7 cellular contexts compared by ENCODE assay signal in the genomic region with DNA sequence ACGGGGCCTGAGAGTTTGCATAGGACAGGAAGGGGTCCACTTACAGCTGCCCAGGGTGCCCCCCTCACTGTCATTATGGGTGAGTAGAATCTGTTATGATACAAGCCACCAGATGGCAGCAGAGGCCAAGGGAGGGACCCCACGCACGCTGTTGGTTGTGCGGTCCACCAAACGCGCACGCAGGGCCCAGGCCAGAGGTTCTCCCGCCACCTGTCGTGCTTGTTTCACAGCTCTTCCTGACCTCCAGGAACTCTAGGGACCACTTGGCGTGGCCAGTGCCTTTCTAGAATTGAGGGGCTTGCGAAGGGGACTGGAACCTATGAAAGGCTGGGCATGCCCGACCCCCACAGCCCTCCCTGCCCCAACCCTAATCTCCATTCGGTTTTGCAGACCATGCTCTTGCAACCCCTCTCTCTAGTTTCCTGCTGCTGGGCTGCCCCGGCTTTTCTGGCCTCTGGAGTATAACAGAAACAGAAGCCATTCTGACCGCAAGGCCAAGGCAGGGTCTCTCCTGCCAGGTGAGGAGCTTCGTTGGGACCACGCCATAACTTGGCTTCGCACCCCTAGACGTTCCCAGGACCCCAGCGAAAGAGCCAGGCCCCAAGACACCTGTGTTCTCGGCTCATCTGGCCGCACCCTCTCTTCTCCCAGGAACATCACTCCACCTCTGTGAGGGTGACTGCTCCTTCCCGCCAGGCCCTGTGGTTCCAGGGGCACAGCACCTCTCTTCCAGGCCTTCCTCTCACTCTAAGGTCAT. TPM values are rescaled to one million over a fixed set of nuclear protein-coding genes. Genes with fewer than 3 reads are reported as not detected.
DNase-seq lines count a peak whose midpoint lies in the region; ATAC-seq, FAIRE-seq and TF ChIP-seq lines count a peak whose summit lies in the region.

No MANE protein-coding gene starts in this region.

- dilution Hi-C loops in mammary epithelial cell (cut with HindIII; ENCODE audit: low sequenced_read_pairs) = loop anchor here (5.0 kb wide), 1 partner anchor 258 kb away; the partner anchor contains the start of gene CFAP100
- dilution Hi-C loops in keratinocyte (cut with MboI; ENCODE audit: extremely low pct_ligation_motif_present, low sequenced_read_pairs) = no loop called here

- intact Hi-C loops in mammary epithelial cell (cut with micrococcal nuclease) = loop anchor here (1.0 to 5.0 kb wide), 7 partner anchors 64 to 433 kb away; no protein-coding TSS in a partner anchor

- no peaks in the 10 kb centered on the region for H3K27me3 ChIP-seq in mammary epithelial cell (ENCODE audit: insufficient read depth, low read length)
- H3K27me3 ChIP-seq in keratinocyte (ENCODE audit: control insufficient read depth, extremely low read depth, insufficient read depth, low read length) = peaks cover 14% of the 10 kb centered on the region

- in situ Hi-C loops in mammary epithelial cell (cut with MboI; ENCODE audit: low sequenced_read_pairs in 2 of 2) = loop anchor here (10.0 to 25.0 kb wide), 2 partner anchors 253 to 260 kb away; partner anchors contain the start of gene CFAP100 (in 2 of the 2)

- 46% methylated on average over 21 of the region's 23 CpGs for WGBS in mammary epithelial cell (ENCODE audit: low coverage, missing lambda C conversion rate)

- peaks cover 7% of the 10 kb centered on the region for H3K4me1 ChIP-seq in mammary epithelial cell (ENCODE audit: insufficient read depth, low read length)
- H3K4me1 ChIP-seq in keratinocyte (ENCODE audit: control insufficient read depth, extremely low read depth, insufficient read depth, low read length) = no peaks in the 10 kb centered on the region

- no peak overlapping the region for H2AFZ ChIP-seq in mammary epithelial cell (ENCODE audit: low read depth, low read length)
- no peak overlapping the region for H2AFZ ChIP-seq in keratinocyte (ENCODE audit: control insufficient read depth, low read length)

- H3K4me1 Mint-ChIP-seq in T-helper 17 cell = peaks cover 7% of the 10 kb centered on the region

- H3K27ac Mint-ChIP-seq in T-helper 17 cell = no peak overlapping the region

- CTCF ChIA-PET in mammary epithelial cell (lab: Charles Lee; ENCODE audit: low non-redundant PET) = interaction anchor here (0.5 to 0.8 kb wide), 2 partner anchors 255 to 507 kb away, joined by 3 to 8 read pairs; no protein-coding TSS in a partner anchor

- no TSS peak for BruUV-seq in mammary epithelial cell (replicated peaks; lab: Mats Ljungman, UMichigan)

- H3K4me2 ChIP-seq in mammary epithelial cell (ENCODE audit: insufficient read depth, low read depth, low read length) (no peak overlapping the region), keratinocyte (ENCODE audit: control insufficient read depth, extremely low read depth, insufficient read depth, low read depth, low read length) (no peak overlapping the region)

- H3K4me3 Mint-ChIP-seq in T-helper 17 cell = no peak overlapping the region

- H3K9me1 ChIP-seq in keratinocyte (ENCODE audit: control insufficient read depth, extremely low read depth, insufficient read depth, low read length) = no peaks in the 10 kb centered on the region

- H3K4me3 ChIP-seq in GM12865 (ENCODE audit: low read depth, low read length) = no peak overlapping the region
- no peak overlapping the region for H3K4me3 ChIP-seq in mammary epithelial cell (replicated peaks in 1 of 3; ENCODE audit: insufficient read depth in 1 of 3, low read depth in 2 of 3, low read length in 3 of 3)
- H3K4me3 ChIP-seq in keratinocyte (ENCODE audit: control insufficient read depth in 2 of 3, extremely low read depth in 1 of 3, insufficient read depth in 2 of 3, low read depth in 1 of 3, low read length in 3 of 3) = no peak overlapping the region

- TF ChIP-seq CTCF in GM12865 (IDR thresholded peaks at IDR 0.05; ENCODE audit: insufficient read depth, low read depth, low read length, missing control alignments) (peak; percentile 73), mammary epithelial cell (conservative IDR thresholded peaks at IDR 0.05 in 1 of 2, IDR thresholded peaks at IDR 0.05 in 1 of 2; ENCODE audit: extremely low read depth in 1 of 2, insufficient read depth in 1 of 2, low read depth in 1 of 2, low read length in 2 of 2) (peak; percentile 47 to 84), keratinocyte (optimal IDR thresholded peaks at IDR 0.05 in 1 of 3, IDR thresholded peaks at IDR 0.05 in 1 of 3, conservative IDR thresholded peaks at IDR 0.05 in 1 of 3; ENCODE audit: extremely low read depth in 1 of 3, insufficient read depth in 2 of 3, low read length in 3 of 3) (peak; percentile 65 to 91 (median 86))

- H3K9me3 ChIP-seq in T-helper 17 cell (ENCODE audit: control insufficient read depth, low read length, poor library complexity, severe bottlenecking) (peaks cover 3% of the 10 kb centered on the region), mammary epithelial cell (replicated peaks; ENCODE audit: insufficient read depth, low read length) (no peaks in the 10 kb centered on the region), keratinocyte (ENCODE audit: control insufficient read depth, low read depth, low read length) (no peaks in the 10 kb centered on the region)

- H3K79me2 ChIP-seq in mammary epithelial cell (ENCODE audit: insufficient read depth, low read length) (no peaks in the 10 kb centered on the region), keratinocyte (ENCODE audit: control insufficient read depth, insufficient read depth, low read length) (no peaks in the 10 kb centered on the region)

- peaks cover 3% of the 10 kb centered on the region for H3K36me3 Mint-ChIP-seq in T-helper 17 cell (ENCODE audit: low read depth)

- H4K20me1 ChIP-seq in mammary epithelial cell (ENCODE audit: insufficient read depth, low read length) (no peaks in the 10 kb centered on the region), keratinocyte (ENCODE audit: control insufficient read depth, extremely low read depth, insufficient read depth, low read length) (no peaks in the 10 kb centered on the region)

- peak; percentile 56 for ATAC-seq in T-helper 17 cell
- no peak for ATAC-seq in GM21423 (IDR thresholded peaks at IDR 0.05; ENCODE audit: unreplicated experiment)

- H3K27ac ChIP-seq in mammary epithelial cell (ENCODE audit: insufficient read depth, low read depth, low read length) (no peak overlapping the region), keratinocyte (ENCODE audit: control insufficient read depth, insufficient read depth, low read length) (no peak overlapping the region)

- FAIRE-seq in keratinocyte (lab: Jason Lieb, UNC) = no peak

- H3K9ac ChIP-seq in mammary epithelial cell (ENCODE audit: insufficient read depth, low read length) = no peak overlapping the region
- H3K9ac ChIP-seq in keratinocyte (ENCODE audit: control insufficient read depth, extremely low read depth, insufficient read depth, low read length) = no peak overlapping the region

- peak; percentile 45 for DNase-seq in GM12865 (ENCODE audit: low read depth)
- peak; percentile 47 for DNase-seq in NCI-H1092 (lab: John Stamatoyannopoulos, UW)
- DNase-seq in T-helper 17 cell = peak in 2 of 3 donors; percentile 9 to 21
- DNase-seq in mammary epithelial cell = peak; percentile 14
- DNase-seq in keratinocyte (ENCODE audit: low read depth, low spot score) = peak; percentile 11
- DNase-seq in stimulated activated CD4-positive, alpha-beta T cell treated with anti-CD3 and anti-CD28 coated beads, Interleukin-1b, Interleukin-23, amount 100 ng/mL, for 4 hours (ENCODE audit: low read depth in 2 of 2) = peak; percentile 23 to 29

- no peaks in the 10 kb centered on the region for H3K36me3 ChIP-seq in mammary epithelial cell (ENCODE audit: insufficient read depth, low read length)
- no peaks in the 10 kb centered on the region for H3K36me3 ChIP-seq in keratinocyte (ENCODE audit: control insufficient read depth in 2 of 2, extremely low read depth in 1 of 2, insufficient read depth in 2 of 2, low read length in 2 of 2)

- H3K27me3 Mint-ChIP-seq in T-helper 17 cell = peaks cover 74% of the 10 kb centered on the region

RNA-seq across cellular contexts. Expression of gene ALDH1L1, which starts 46.0 kb away (rescaled TPM):
- not detected for total RNA-seq in T-helper 17 cell
- total RNA-seq in mammary epithelial cell = 1 to 10 TPM in 1 of 2 donors, under 1 TPM in 1; 0.71 to 1.2 TPM
- polyA plus RNA-seq in mammary epithelial cell = 0.80 TPM
- polyA minus RNA-seq in mammary epithelial cell = not detected
- 0.09 to 0.35 TPM (median 0.17 TPM) in 3 replicates for polyA plus RNA-seq in keratinocyte
- polyA plus RNA-seq in keratinocyte (2011; ENCODE audit: low read depth) = not detected
- polyA plus RNA-seq in keratinocyte (2011; cell fraction: cytosol; rRNA removed) = 0.15 and 0.19 TPM in 2 replicates
- polyA plus RNA-seq in keratinocyte (2011; cell fraction: nucleus; rRNA removed) = 0.20 and 0.25 TPM in 2 replicates
- 0.23 and 0.30 TPM in 2 replicates for polyA plus RNA-seq in keratinocyte (2012; ENCODE audit: low replicate concordance)
- 0.23 to 0.77 TPM (median 0.30 TPM) in 3 replicates for polyA minus RNA-seq in keratinocyte
- not detected for polyA minus RNA-seq in keratinocyte (2011; cell fraction: cytosol; rRNA and poly(A)+ RNA removed)
- not detected in 2 replicates for polyA minus RNA-seq in keratinocyte (2011; cell fraction: nucleus; rRNA and poly(A)+ RNA removed)

RNA-seq across cellular contexts. Expression of gene SLC41A3, which starts 50.5 kb away (rescaled TPM):
- 10 to 100 TPM; 34.3 to 34.7 TPM for total RNA-seq in T-helper 17 cell
- total RNA-seq in mammary epithelial cell = 10 to 100 TPM; 25.1 to 43.0 TPM
- polyA plus RNA-seq in mammary epithelial cell = 43.6 TPM
- 43.8 TPM for polyA minus RNA-seq in mammary epithelial cell
- 30.2 to 39.8 TPM (median 39.5 TPM) in 3 replicates for polyA plus RNA-seq in keratinocyte
- polyA plus RNA-seq in keratinocyte (2011; ENCODE audit: low read depth) = 26.1 TPM
- polyA plus RNA-seq in keratinocyte (2011; cell fraction: cytosol; rRNA removed) = 30.1 and 31.9 TPM in 2 replicates
- 50.1 and 50.9 TPM in 2 replicates for polyA plus RNA-seq in keratinocyte (2011; cell fraction: nucleus; rRNA removed)
- polyA plus RNA-seq in keratinocyte (2012; ENCODE audit: low replicate concordance) = 24.9 and 26.0 TPM in 2 replicates
- polyA minus RNA-seq in keratinocyte = 32.3 to 49.1 TPM (median 48.1 TPM) in 3 replicates
- polyA minus RNA-seq in keratinocyte (2011; cell fraction: cytosol; rRNA and poly(A)+ RNA removed) = 38.0 TPM
- polyA minus RNA-seq in keratinocyte (2011; cell fraction: nucleus; rRNA and poly(A)+ RNA removed) = 36.6 and 36.8 TPM in 2 replicates
